Comparison of ENCODE assay signal across 8 cellular contexts in the genomic region with DNA sequence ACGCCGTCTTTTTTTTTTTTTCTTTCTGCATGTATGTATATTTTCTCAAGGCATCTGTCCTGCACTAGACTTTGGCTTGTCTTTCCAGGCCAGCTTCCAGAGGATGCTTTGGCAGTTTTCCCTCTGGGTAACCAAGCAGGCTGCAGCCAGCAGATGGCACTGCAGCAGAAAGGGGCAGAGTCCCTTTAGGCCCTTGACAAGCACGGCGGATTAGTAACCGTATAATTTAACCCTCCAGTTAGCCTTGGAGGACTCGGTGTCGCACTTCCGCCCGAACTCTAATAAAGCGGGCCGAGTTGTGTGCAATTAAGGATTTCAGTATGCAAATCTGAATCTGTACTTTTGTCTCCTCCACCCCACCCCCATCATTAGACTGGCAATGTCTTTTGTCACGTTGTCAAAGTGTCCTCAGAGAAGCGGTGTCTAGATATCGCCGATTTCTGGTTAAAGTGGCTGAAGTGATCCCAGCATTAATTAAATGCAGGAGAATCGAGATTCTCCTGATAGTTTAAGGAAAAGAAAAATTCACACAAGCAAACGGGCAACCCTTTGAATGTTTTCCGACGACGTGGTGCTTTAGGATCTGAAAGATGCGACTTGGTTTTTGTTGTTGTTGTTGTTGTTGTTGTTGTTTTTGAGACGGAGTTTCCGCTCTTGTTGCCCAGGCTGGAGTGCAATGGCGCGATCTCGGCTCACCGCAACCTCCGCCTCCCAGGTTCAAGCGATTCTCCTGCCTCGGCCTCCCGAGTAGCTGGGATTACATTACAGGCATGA. TPM values are rescaled to one million over a fixed set of nuclear protein-coding genes. Genes with fewer than 3 reads are reported as not detected.
A peak's percentile ranks its signal among the peaks of the same experiment; 100 is the strongest.
DNase-seq lines count a peak whose midpoint lies in the region; ATAC-seq, FAIRE-seq and TF ChIP-seq lines count a peak whose summit lies in the region.

No MANE protein-coding gene starts in this region.

- TF ChIP-seq POLR2A in IMR-90 (IDR thresholded peaks at IDR 0.05; ENCODE audit: low read depth, low read length): no peak
- TF ChIP-seq POLR2A in spleen (IDR thresholded peaks at IDR 0.05): no peak

- H3K18ac ChIP-seq in IMR-90 (ENCODE audit: low read depth, low read length): no peak overlapping the region

- H2AK9ac ChIP-seq in IMR-90 (replicated peaks; ENCODE audit: low read depth, low read length, poor library complexity): no peak overlapping the region

- peaks cover 3% of the 10 kb centered on the region; the same call in 1 of the 2 replicates for H3K36me3 ChIP-seq in IMR-90 (ENCODE audit: control insufficient read depth, insufficient read depth, low read length)
- no peaks in the 10 kb centered on the region for H3K36me3 ChIP-seq in bronchial epithelial cell (ENCODE audit: control insufficient read depth, insufficient read depth, low read length)
- H3K36me3 ChIP-seq in spleen: peaks cover 2 to 21% (median 13%) of the 10 kb centered on the region in 6 donors

- peak; percentile 60 for TF ChIP-seq CTCF in IMR-90 (conservative IDR thresholded peaks at IDR 0.05; ENCODE audit: low read depth, low read length)
- peak; percentile 82 for TF ChIP-seq CTCF in RWPE1 (conservative IDR thresholded peaks at IDR 0.05; ENCODE audit: low read depth)
- TF ChIP-seq CTCF in bronchial epithelial cell (IDR thresholded peaks at IDR 0.05; ENCODE audit: insufficient read depth, low read length, severe bottlenecking): peak; percentile 75
- peak in 7 of 11 experiments; percentile 16 to 57 (median 35) for TF ChIP-seq CTCF in spleen (IDR thresholded peaks at IDR 0.05 in 8 of 11, conservative IDR thresholded peaks at IDR 0.05 in 3 of 11)

- no peak overlapping the region for H3K4ac ChIP-seq in IMR-90 (ENCODE audit: low read depth, low read length)

- no peak overlapping the region for H3K14ac ChIP-seq in IMR-90 (replicated peaks; ENCODE audit: low read depth, low read length)

- no peak overlapping the region for H2AK5ac ChIP-seq in IMR-90 (ENCODE audit: low read depth, low read length)

- no peaks in the 10 kb centered on the region for H4K20me1 ChIP-seq in IMR-90 (ENCODE audit: insufficient read depth, low read length)

- H2BK20ac ChIP-seq in IMR-90 (ENCODE audit: low read depth, low read length): no peak overlapping the region

- H4K8ac ChIP-seq in IMR-90 (ENCODE audit: low read depth in 2 of 2, low read length in 2 of 2): peak overlapping the region; percentile 38 to 47; a peak in 1 of 4 replicates

- H3K79me1 ChIP-seq in IMR-90 (ENCODE audit: low read depth in 1 of 2, low read length in 2 of 2): peaks cover 14 to 37% of the 10 kb centered on the region in 2 experiments

- H3K4me3 ChIP-seq in IMR-90 (ENCODE audit: insufficient read depth, low read depth, low read length) (no peak overlapping the region), bronchial epithelial cell (ENCODE audit: low read depth, low read length) (peak overlapping the region; percentile 87), spleen (peak overlapping the region in 7 of 8 donors; percentile 59 to 86 (median 67))

- no peaks in the 10 kb centered on the region for H3K9me1 ChIP-seq in IMR-90 (ENCODE audit: insufficient read depth, low read length)

- H4K5ac ChIP-seq in IMR-90 (ENCODE audit: low read depth, low read length): no peak overlapping the region

- intact Hi-C loops in IMR-90 (cut with micrococcal nuclease) (no loop called here), spleen (cut with DNase I; ENCODE audit: low total_unique reads) (no loop called here)

- FAIRE-seq in bronchial epithelial cell (lab: Jason Lieb, UNC): no peak

- no peak for ATAC-seq in IMR-90 (ENCODE audit: low read depth)
- no peak for ATAC-seq in HG03378 (IDR thresholded peaks at IDR 0.05; ENCODE audit: unreplicated experiment)
- no peak for ATAC-seq in GM21367 (IDR thresholded peaks at IDR 0.05; ENCODE audit: unreplicated experiment)

- no peak overlapping the region for H3K56ac ChIP-seq in IMR-90 (ENCODE audit: extremely low read depth, insufficient read depth, low read length)

- no peak overlapping the region for H2BK120ac ChIP-seq in IMR-90 (ENCODE audit: low read depth, low read length)

- H3K27me3 ChIP-seq in IMR-90 (ENCODE audit: control insufficient read depth, insufficient read depth, low read length): no peaks in the 10 kb centered on the region
- H3K27me3 ChIP-seq in bronchial epithelial cell (ENCODE audit: control insufficient read depth, insufficient read depth, low read length): no peaks in the 10 kb centered on the region
- H3K27me3 ChIP-seq in spleen (replicated peaks in 1 of 7): no peaks in the 10 kb centered on the region

- CTCF ChIA-PET in IMR-90 (lab: Yijun Ruan, JAX): interaction anchor here (0.8 kb wide), 1 partner anchor 12 kb away, joined by 4 read pairs; no protein-coding TSS in a partner anchor
- CTCF ChIA-PET in RWPE1 (lab: Yijun Ruan, JAX): interaction anchor here (0.5 to 2.6 kb wide), 7 partner anchors 10 to 1138 kb away, joined by 3 to 11 read pairs (median 5); a partner anchor contains a TSS

- H3K9me3 ChIP-seq in IMR-90 (ENCODE audit: control insufficient read depth, insufficient read depth, low read length): no peaks in the 10 kb centered on the region
- H3K9me3 ChIP-seq in spleen: peaks cover 0 to 8% (median 0%) of the 10 kb centered on the region in 8 donors

- dilution Hi-C loops in IMR-90 (cut with HindIII; ENCODE audit: low sequenced_read_pairs, unreplicated experiment): no loop called here

- H2BK15ac ChIP-seq in IMR-90 (ENCODE audit: low read depth, low read length): no peak overlapping the region

- no peak overlapping the region for H3K27ac ChIP-seq in IMR-90 (ENCODE audit: insufficient read depth, low read length)
- peak overlapping the region; percentile 94 for H3K27ac ChIP-seq in RWPE1
- peak overlapping the region in 6 of 8 donors; percentile 94 to 99 (median 98) for H3K27ac ChIP-seq in spleen

- no peak overlapping the region for H3K23ac ChIP-seq in IMR-90 (ENCODE audit: low read depth, low read length)

- WGBS in IMR-90 (ENCODE audit: extremely low coverage in 2 of 2, insufficient read length in 1 of 2), 2 experiments: 77% methylated on average over 7 of the region's 31 CpGs; no CpG with 5 or more reads in 1 of the 2 experiments
- WGBS in spleen, 5 donors: 63 to 89% (median 79%) methylated on average over 31 of the region's 31 CpGs

- H3K4me1 ChIP-seq in IMR-90 (ENCODE audit: control insufficient read depth, insufficient read depth, low read length): peaks cover 5% of the 10 kb centered on the region; the same call in 1 of the 2 replicates
- H3K4me1 ChIP-seq in spleen: peaks cover 11 to 54% (median 34%) of the 10 kb centered on the region in 6 donors

- H2BK5ac ChIP-seq in IMR-90 (ENCODE audit: low read depth, low read length, poor library complexity, severe bottlenecking): no peak overlapping the region

- H2AFZ ChIP-seq in IMR-90 (replicated peaks; ENCODE audit: low read length, poor library complexity): no peak overlapping the region

- no TSS peak for BruUV-seq in IMR-90 (replicated peaks; lab: Mats Ljungman, UMichigan)

- POLR2A ChIA-PET in IMR-90 (lab: Charles Lee; ENCODE audit: unreplicated experiment): interaction anchor here (0.6 kb wide), 1 partner anchor 32 kb away, joined by 4 read pairs; no protein-coding TSS in a partner anchor
- POLR2A ChIA-PET in RWPE1 (lab: Yijun Ruan, JAX; ENCODE audit: low non-redundant PET): no interaction called here

- H3K9ac ChIP-seq in IMR-90 (ENCODE audit: low read depth, low read length): no peak overlapping the region

- TF ChIP-seq RAD21 in IMR-90 (IDR thresholded peaks at IDR 0.05; ENCODE audit: low read length): peak; percentile 44

- H3K4me2 ChIP-seq in IMR-90 (ENCODE audit: low read depth, low read length): no peak overlapping the region; the same call in 1 of the 2 replicates

- H4K91ac ChIP-seq in IMR-90 (ENCODE audit: insufficient read depth, low read depth, low read length): no peak overlapping the region

- in situ Hi-C loops in IMR-90 (cut with MboI; ENCODE audit: low sequenced_read_pairs): no loop called here

- DNase-seq in DMS153 (lab: John Stamatoyannopoulos, UW) (peak; percentile 88), IMR-90 (peak; percentile 71), RWPE1 (ENCODE audit: low spot score) (peak; percentile 59), bronchial epithelial cell (ENCODE audit: low read depth) (peak; percentile 69), iris pigment epithelial cell (ENCODE audit: low read depth) (peak; percentile 58), spleen (no peak)

RNA-seq across cellular contexts. Expression of gene TMEM167B, which starts 1.1 kb away (rescaled TPM):
- total RNA-seq in IMR-90 (2012; rRNA removed) (27.5 and 32.1 TPM in 2 replicates), bronchial epithelial cell (52.7 and 56.3 TPM in 2 replicates), spleen (10 to 100 TPM; 23.1 to 48.2 (median 45.2) TPM)
- polyA plus RNA-seq in IMR-90 (2012; rRNA removed) (19.2 and 21.6 TPM in 2 replicates), spleen (10 to 100 TPM; 19.1 to 20.4 (median 19.7) TPM)
- 5.6 and 6.3 TPM in 2 replicates for polyA plus RNA-seq in IMR-90 (2012; cell fraction: cytosol; rRNA removed)
- polyA plus RNA-seq in IMR-90 (2012; cell fraction: nucleus; rRNA removed; ENCODE audit: low replicate concordance): 1.5 and 11.9 TPM in 2 replicates

RNA-seq across cellular contexts. Expression of gene TAF13, which starts 13.6 kb away (rescaled TPM):
- 13.1 and 81.4 TPM in 2 replicates for total RNA-seq in IMR-90 (2012; rRNA removed)
- polyA plus RNA-seq in IMR-90 (2012; rRNA removed): 28.0 and 42.5 TPM in 2 replicates
- polyA plus RNA-seq in IMR-90 (2012; cell fraction: cytosol; rRNA removed): 1.3 and 3.0 TPM in 2 replicates
- 0.79 and 5.5 TPM in 2 replicates for polyA plus RNA-seq in IMR-90 (2012; cell fraction: nucleus; rRNA removed; ENCODE audit: low replicate concordance)
- 96.9 and 157 TPM in 2 replicates for total RNA-seq in bronchial epithelial cell
- total RNA-seq in spleen: 10 to 100 TPM; 18.0 to 32.5 (median 24.5) TPM
- polyA plus RNA-seq in spleen: 10 to 100 TPM in 2 of 3 donors, 1 to 10 TPM in 1; 9.0 to 22.5 (median 12.5) TPM

RNA-seq across cellular contexts. Expression of gene ELAPOR1, which starts 24.5 kb away (rescaled TPM):
- total RNA-seq in IMR-90 (2012; rRNA removed): 0.28 and 0.54 TPM in 2 replicates
- polyA plus RNA-seq in IMR-90 (2012; rRNA removed): 1.6 and 1.7 TPM in 2 replicates
- 0.73 and 0.91 TPM in 2 replicates for polyA plus RNA-seq in IMR-90 (2012; cell fraction: cytosol; rRNA removed)
- 1.6 and 2.2 TPM in 2 replicates for polyA plus RNA-seq in IMR-90 (2012; cell fraction: nucleus; rRNA removed; ENCODE audit: low replicate concordance)
- under 0.01 TPM in 1 of 2 replicates, not detected in the other for total RNA-seq in bronchial epithelial cell
- 10 to 100 TPM in 1 of 7 donors, 1 to 10 TPM in 6; 2.3 to 10.3 (median 5.5) TPM for total RNA-seq in spleen
- under 1 TPM; 0.26 to 0.36 (median 0.32) TPM for polyA plus RNA-seq in spleen

RNA-seq across cellular contexts. Expression of gene WDR47, which starts 47.5 kb away (rescaled TPM):
- total RNA-seq in IMR-90 (2012; rRNA removed): 17.4 and 23.3 TPM in 2 replicates
- 7.4 and 8.2 TPM in 2 replicates for polyA plus RNA-seq in IMR-90 (2012; rRNA removed)
- 1.5 and 2.0 TPM in 2 replicates for polyA plus RNA-seq in IMR-90 (2012; cell fraction: cytosol; rRNA removed)
- polyA plus RNA-seq in IMR-90 (2012; cell fraction: nucleus; rRNA removed; ENCODE audit: low replicate concordance): 3.0 and 15.5 TPM in 2 replicates
- 16.8 and 21.0 TPM in 2 replicates for total RNA-seq in bronchial epithelial cell
- 10 to 100 TPM in 6 of 7 donors, 1 to 10 TPM in 1; 9.8 to 20.1 (median 14.6) TPM for total RNA-seq in spleen
- polyA plus RNA-seq in spleen: 1 to 10 TPM; 1.9 to 3.5 (median 2.2) TPM
